Comparison of ENCODE assay signal across 30 cellular contexts in the genomic region with DNA sequence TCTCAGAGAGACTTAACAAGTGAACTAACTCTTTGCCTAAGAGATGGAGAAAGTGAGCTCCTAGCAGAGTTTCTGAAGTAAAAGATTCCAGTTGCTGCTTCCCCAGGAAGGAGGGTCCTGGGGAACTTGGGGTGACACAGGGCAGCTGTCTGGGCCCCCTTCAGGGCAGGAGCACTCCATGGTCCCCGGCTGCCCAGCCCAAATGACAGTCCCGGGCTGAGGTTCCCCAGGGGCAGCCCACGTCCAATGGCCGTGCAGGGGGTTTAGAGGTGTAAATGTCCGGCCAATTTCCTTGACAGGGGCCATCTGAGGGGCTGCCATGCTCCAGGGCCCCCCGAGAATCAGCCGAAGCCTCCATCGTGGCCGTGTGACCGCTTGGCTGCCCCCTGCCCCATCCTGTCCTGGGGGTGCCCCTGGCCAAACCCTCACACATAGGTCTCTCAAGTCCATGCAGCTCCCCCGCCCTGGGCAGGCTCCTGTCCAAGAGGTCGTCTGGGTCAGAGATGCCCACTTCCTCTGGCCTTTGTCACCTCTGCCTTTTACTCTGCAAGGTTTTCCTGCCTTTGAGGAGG. TPM values are rescaled to one million over a fixed set of nuclear protein-coding genes. Genes with fewer than 3 reads are reported as not detected.
"Had no signal": no experiment of that assay in that cellular context is flagged by ENCODE, and none has a peak within 500 bp of the region (broad histone marks: within the 10 kb centered on the region; RNA-seq: fewer than 3 reads in every experiment).

No MANE protein-coding gene starts in this region.

- DNase-seq: heart right ventricle; islet precursor cell; kidney glomerular epithelial cell; left colon; mammary epithelial cell; naive B cell; natural killer cell; right cardiac atrium; sigmoid colon; small intestine; spleen; stimulated activated CD4-positive, alpha-beta T cell treated with anti-CD3 and anti-CD28 coated beads, Interleukin-4, amount 100 ng/mL, for 24 hours; stimulated activated naive CD4-positive, alpha-beta T cell; tibial artery had no signal

- H3K9me3 ChIP-seq: heart right ventricle, left lung, lower lobe of right lung, prostate gland, sigmoid colon, spleen, suprapubic skin, thoracic aorta, tibial artery, upper lobe of right lung had no signal

- H3K4me3 ChIP-seq: heart right ventricle, hepatocyte, left lung, lower lobe of right lung, prostate gland, sigmoid colon, spleen, suprapubic skin, thoracic aorta, tibial artery, upper lobe of right lung had no signal

- H3K27me3 ChIP-seq: hepatocyte, sigmoid colon, suprapubic skin, tibial artery, upper lobe of right lung had no signal

- H3K4me3 Mint-ChIP-seq: mesothelial cell of epicardium; naive B cell; natural killer cell; nephron progenitor cell; stimulated activated effector memory CD8-positive, alpha-beta T cell treated with anti-CD3 and anti-CD28 coated beads, Interleukin-12 subunit alpha, Interleukin-12 subunit beta, amount 100 ng/mL, for 72 hours; stimulated activated naive CD8-positive, alpha-beta T cell treated with anti-CD3 and anti-CD28 coated beads, Interleukin-15, Interleukin-2, amounts not matched to agents 100 ng/mL and 50 ng/mL, for 24 hours had no signal

- FAIRE-seq: small intestine, urothelium cell line had no signal

- H3K27ac Mint-ChIP-seq: mesothelial cell of epicardium; naive B cell; natural killer cell; nephron progenitor cell; stimulated activated effector memory CD8-positive, alpha-beta T cell treated with anti-CD3 and anti-CD28 coated beads, Interleukin-12 subunit alpha, Interleukin-12 subunit beta, amount 100 ng/mL, for 72 hours; stimulated activated naive CD8-positive, alpha-beta T cell treated with anti-CD3 and anti-CD28 coated beads, Interleukin-15, Interleukin-2, amounts not matched to agents 100 ng/mL and 50 ng/mL, for 24 hours had no signal

- H2AFZ ChIP-seq: hepatocyte had no signal

- H3K36me3 Mint-ChIP-seq: mesothelial cell of epicardium; natural killer cell; stimulated activated effector memory CD8-positive, alpha-beta T cell treated with anti-CD3 and anti-CD28 coated beads, Interleukin-12 subunit alpha, Interleukin-12 subunit beta, amount 100 ng/mL, for 72 hours had no signal

- H3K27ac ChIP-seq: heart right ventricle, hepatocyte, left lung, lower lobe of right lung, prostate gland, sigmoid colon, spleen, suprapubic skin, thoracic aorta, tibial artery, upper lobe of right lung had no signal

- H3K9me3 Mint-ChIP-seq: mesothelial cell of epicardium; naive B cell; natural killer cell; nephron progenitor cell; stimulated activated effector memory CD8-positive, alpha-beta T cell treated with anti-CD3 and anti-CD28 coated beads, Interleukin-12 subunit alpha, Interleukin-12 subunit beta, amount 100 ng/mL, for 72 hours; stimulated activated naive CD8-positive, alpha-beta T cell treated with anti-CD3 and anti-CD28 coated beads, Interleukin-15, Interleukin-2, amounts not matched to agents 100 ng/mL and 50 ng/mL, for 24 hours had no signal

- H3K4me2 ChIP-seq: hepatocyte had no signal

- ATAC-seq: heart right ventricle, left colon, lower lobe of right lung, natural killer cell, right cardiac atrium, upper lobe of right lung had no signal

- H3K36me3 ChIP-seq: heart right ventricle, left lung, lower lobe of right lung, prostate gland, sigmoid colon, spleen, suprapubic skin, thoracic aorta, tibial artery, upper lobe of right lung had no signal

RNA-seq across cellular contexts. Expression of gene LCN1, which starts 47.2 kb away (rescaled TPM):
- total RNA-seq: hepatocyte, left colon, left lung, liver, lower lobe of right lung, mammary epithelial cell, mesothelial cell of epicardium, mononuclear cell, natural killer cell, osteocyte, prostate gland, sigmoid colon, spleen, subcutaneous adipose tissue, suprapubic skin, thoracic aorta, upper lobe of right lung had no signal
- polyA plus RNA-seq: hepatocyte, liver, mammary epithelial cell, right cardiac atrium, small intestine had no signal
